ENCODE assay signal across 15 cellular contexts in the genomic region with DNA sequence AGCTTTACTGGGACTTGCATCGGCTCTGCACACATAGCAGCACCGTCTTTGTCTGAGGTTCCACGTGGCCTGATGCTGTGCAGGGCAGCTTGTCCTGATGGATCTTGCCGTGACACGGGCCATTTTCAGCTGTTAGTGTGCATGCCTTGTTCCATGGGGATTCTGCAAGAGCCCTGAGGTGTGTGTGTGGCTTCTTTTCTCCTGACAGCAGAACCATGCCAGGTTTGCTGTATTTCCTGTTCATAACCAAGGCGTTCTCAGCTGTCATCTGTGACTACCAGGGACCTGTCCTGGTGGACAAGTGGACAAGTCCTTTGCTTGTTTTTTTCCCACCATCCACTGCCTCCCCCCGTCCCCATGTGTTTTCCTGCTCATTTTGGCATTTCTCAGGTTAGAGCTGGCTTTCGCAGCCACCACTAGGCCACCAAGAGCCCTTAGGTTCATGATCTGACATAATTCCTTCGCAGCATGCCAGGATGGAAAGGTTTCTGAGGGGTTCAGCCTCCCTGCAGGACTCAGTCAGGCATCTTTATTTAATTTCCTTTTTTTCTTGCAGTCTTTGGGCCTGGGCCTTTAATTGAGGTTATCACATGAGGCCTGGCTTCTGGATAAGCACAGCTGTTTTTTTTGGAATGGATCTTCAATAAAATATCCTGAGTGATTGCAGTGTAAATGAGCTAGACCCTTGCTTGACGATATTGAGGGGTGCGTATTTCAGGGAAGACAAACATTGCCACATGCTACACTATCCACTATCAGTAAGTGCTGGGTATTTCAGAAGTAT.
DNase-seq lines count a peak whose midpoint lies in the region; ATAC-seq and TF ChIP-seq lines count a peak whose summit lies in the region.
"Had no signal": no experiment of that assay in that cellular context is flagged by ENCODE, and none has a peak within 500 bp of the region (broad histone marks: within the 10 kb centered on the region; RNA-seq: fewer than 3 reads in every experiment).

No MANE protein-coding gene starts in this region.

- peaks cover 29% of the 10 kb centered on the region for H4K20me1 ChIP-seq in hepatocyte (ENCODE audit: insufficient read depth, poor library complexity, severe bottlenecking)

- H3K4me3 Mint-ChIP-seq in type B pancreatic cell, result no peak overlapping the region
- H3K4me3 Mint-ChIP-seq: nephron progenitor cell had no signal

- H2AFZ ChIP-seq in hepatocyte, result no peak overlapping the region

- ATAC-seq in Right ventricle myocardium inferior (peak; percentile 12), left cardiac atrium (no peak), SK-N-SH treated with all-trans-retinoic acid at 6 μM for 48 hours (no peak), left ventricle myocardium superior (peak; percentile 11)

- TF ChIP-seq CTCF in type B pancreatic cell (conservative IDR thresholded peaks at IDR 0.05) (no peak), hepatocyte (IDR thresholded peaks at IDR 0.05; ENCODE audit: poor library complexity) (no peak)

- intact Hi-C loops in Right ventricle myocardium inferior (cut with DNase I) (loop anchor here (10.0 kb wide), 1 partner anchor 139 kb away; the partner anchor contains the start of gene NCK2), left cardiac atrium (cut with DNase I) (loop anchor here in 1 of 2 donors (10.0 kb wide), 1 partner anchor 69 kb away; no protein-coding TSS in a partner anchor), left ventricle myocardium superior (cut with micrococcal nuclease) (no loop called here)

- H3K27me3 Mint-ChIP-seq in type B pancreatic cell, result no peaks in the 10 kb centered on the region

- whole genome bisulfite sequencing in hepatocyte (ENCODE audit: low lambda C conversion rate, missing lambda C conversion rate), result 89% methylated on average over 11 of the region's 11 CpGs

- H3K36me3 ChIP-seq in hepatocyte (replicated peaks; ENCODE audit: insufficient read depth, low read depth), result no peaks in the 10 kb centered on the region

- no peaks in the 10 kb centered on the region for H3K9me2 ChIP-seq in hepatocyte (replicated peaks; ENCODE audit: insufficient read depth)

- H3K9me3 ChIP-seq in hepatocyte (ENCODE audit: low read depth), result no peaks in the 10 kb centered on the region

- H3K27ac ChIP-seq in hepatocyte, result no peak overlapping the region
- H3K27ac ChIP-seq: esophagus muscularis mucosa had no signal

- H3K4me1 ChIP-seq in hepatocyte (ENCODE audit: insufficient read depth), result no peaks in the 10 kb centered on the region

- peaks cover 57% of the 10 kb centered on the region for H3K36me3 Mint-ChIP-seq in type B pancreatic cell

- peaks cover 33% of the 10 kb centered on the region for H3K4me1 Mint-ChIP-seq in type B pancreatic cell (ENCODE audit: unreplicated experiment)

- H3K9me3 Mint-ChIP-seq in type B pancreatic cell, result peaks cover 13% of the 10 kb centered on the region

- H3K79me2 ChIP-seq in hepatocyte, result peaks cover 95% of the 10 kb centered on the region

- H3K27ac Mint-ChIP-seq in type B pancreatic cell, result peak overlapping the region; percentile 24
- H3K27ac Mint-ChIP-seq: nephron progenitor cell had no signal

- DNase-seq in Right ventricle myocardium inferior (ENCODE audit: missing footprints) (no peak), left cardiac atrium (no peak), left ventricle myocardium superior (no peak), type B pancreatic cell (ENCODE audit: extremely low spot score, unreplicated experiment) (no peak), epidermal melanocyte (ENCODE audit: insufficient read length, low spot score) (no peak), hepatocyte (ENCODE audit: low spot score) (no peak)
- DNase-seq: activated CD4-positive, alpha-beta T cell treated with anti-CD3 and anti-CD28 coated beads, Interleukin-2, amount 50 U/mL, for 1 hour; NCI-H187 treated with DMSO at 0.1 percent for 48 hours; nephron progenitor cell; posterior cingulate gyrus; stimulated activated CD4-positive, alpha-beta T cell treated with anti-CD3 and anti-CD28 coated beads, Interleukin-4, amount 100 ng/mL, for 1 hour; SW 1271 had no signal

- no peaks in the 10 kb centered on the region for H3K27me3 ChIP-seq in hepatocyte
- H3K27me3 ChIP-seq: esophagus muscularis mucosa had no signal

- H3K4me3 ChIP-seq in hepatocyte, result no peak overlapping the region
- H3K4me3 ChIP-seq: esophagus muscularis mucosa, smooth muscle cell had no signal

- H3K4me2 ChIP-seq in hepatocyte, result no peak overlapping the region
- H3K4me2 ChIP-seq: smooth muscle cell had no signal

TF ChIP-seq in SK-N-SH treated with all-trans-retinoic acid at 6 μM for 48 hours, 23 proteins besides CTCF, POLR2A, EP300 and RAD21:
- TF ChIP-seq ZNF70 (CRISPR knock-in tag; IDR thresholded peaks at IDR 0.05) (peak; percentile 51; the same call in 1 of the 2 replicates), TCF4 (CRISPR knock-in tag; IDR thresholded peaks at IDR 0.05; ENCODE audit: borderline replicate concordance) (peak; percentile 65; the same call in 1 of the 2 replicates), ZFP3 (CRISPR knock-in tag; IDR thresholded peaks at IDR 0.05) (no peak)

Comparison
In these comparisons a context has a peak if more than half of its experiments do, and no peak if none do; other contexts are left out.
1. ATAC-seq: peak in Right ventricle myocardium inferior (single experiment) and left ventricle myocardium superior (single experiment); none in left cardiac atrium (0 of 2) and SK-N-SH treated with all-trans-retinoic acid at 6 μM for 48 hours (single experiment).